ENCODE assay signal across 9 cellular contexts in genomic region chr7:76220185-76221057, GRCh38. TPM values are rescaled to one million over a fixed set of nuclear protein-coding genes. Genes with fewer than 3 reads are reported as not detected.
A peak's percentile ranks its signal among the peaks of the same experiment; 100 is the strongest.
DNase-seq lines count a peak whose midpoint lies in the region; ATAC-seq and TF ChIP-seq lines count a peak whose summit lies in the region.
"Had no signal": no experiment of that assay in that cellular context is flagged by ENCODE, and none has a peak within 500 bp of the region (broad histone marks: within the 10 kb centered on the region; RNA-seq: fewer than 3 reads in every experiment).

No MANE protein-coding gene starts in this region.

- H3K4me3 ChIP-seq in mesenchymal stem cell (ENCODE audit: insufficient read depth in 1 of 2, low read depth in 1 of 2, low read length in 2 of 2) (no peak overlapping the region), testis (no peak overlapping the region)
- H3K4me3 ChIP-seq: SK-N-MC had no signal

- no peak overlapping the region for H2BK120ac ChIP-seq in mesenchymal stem cell (ENCODE audit: low read depth, low read length)

- no peak overlapping the region for H2BK5ac ChIP-seq in mesenchymal stem cell (ENCODE audit: low read depth, low read length, poor library complexity, severe bottlenecking)

- H3K36me3 ChIP-seq in mesenchymal stem cell (ENCODE audit: control insufficient read depth in 1 of 2, insufficient read depth in 2 of 2, low read depth in 1 of 2, low read length in 2 of 2) (no peaks in the 10 kb centered on the region), testis (ENCODE audit: low read depth, missing control alignments) (no peaks in the 10 kb centered on the region)

- H3K4me1 ChIP-seq in mesenchymal stem cell (ENCODE audit: control insufficient read depth, insufficient read depth, low read depth, low read length) (peaks cover 10% of the 10 kb centered on the region), testis (no peaks in the 10 kb centered on the region)

- H3K9me3 ChIP-seq in mesenchymal stem cell (ENCODE audit: control insufficient read depth, low read length): no peaks in the 10 kb centered on the region
- H3K9me3 ChIP-seq in testis: no peaks in the 10 kb centered on the region

- peak overlapping the region; percentile 32 for H2BK15ac ChIP-seq in mesenchymal stem cell (ENCODE audit: low read depth, poor library complexity, severe bottlenecking)

- H2AK5ac ChIP-seq in mesenchymal stem cell (ENCODE audit: low read length, severe bottlenecking): no peak overlapping the region

- no peak for TF ChIP-seq CTCF in testis (IDR thresholded peaks at IDR 0.05)

- no peak overlapping the region for H4K91ac ChIP-seq in mesenchymal stem cell (ENCODE audit: low read length)

- no peak overlapping the region for H2AFZ ChIP-seq in mesenchymal stem cell (ENCODE audit: low read depth, low read length)

- WGBS in mesenchymal stem cell: 47% methylated on average over 16 of the region's 16 CpGs
- WGBS in testis, 2 donors: 31 to 50% methylated on average over 11 to 16 of the region's 16 CpGs

- H2BK12ac ChIP-seq in mesenchymal stem cell (ENCODE audit: low read length in 2 of 2): no peak overlapping the region

- no peak for TF ChIP-seq POLR2A in testis (IDR thresholded peaks at IDR 0.05)

- H3K23ac ChIP-seq in mesenchymal stem cell (ENCODE audit: low read length in 2 of 2): no peak overlapping the region

- H3K4ac ChIP-seq in mesenchymal stem cell (ENCODE audit: low read depth in 1 of 2, low read length in 2 of 2): no peak overlapping the region

- H3K9ac ChIP-seq in mesenchymal stem cell (ENCODE audit: low read length): no peak overlapping the region

- intact Hi-C loops in testis (cut with DNase I; ENCODE audit: low total_unique reads): no loop called here

- H3K27me3 ChIP-seq in mesenchymal stem cell (ENCODE audit: control insufficient read depth in 1 of 2, insufficient read depth in 1 of 2, low read length in 2 of 2) (peaks cover 45 to 61% of the 10 kb centered on the region in 2 experiments), testis (no peaks in the 10 kb centered on the region)

- no peak overlapping the region for H3K18ac ChIP-seq in mesenchymal stem cell (ENCODE audit: low read depth in 1 of 2, low read length in 2 of 2)

- ATAC-seq in HG03378 (IDR thresholded peaks at IDR 0.05; ENCODE audit: unreplicated experiment) (no peak), GM21515 (IDR thresholded peaks at IDR 0.05; ENCODE audit: unreplicated experiment) (no peak)

- no peak overlapping the region for H3K14ac ChIP-seq in mesenchymal stem cell (ENCODE audit: low read length in 2 of 2)

- peak overlapping the region; percentile 2 for H3K27ac ChIP-seq in caudate nucleus (ENCODE audit: low read depth, low read length)
- H3K27ac ChIP-seq in mesenchymal stem cell (ENCODE audit: low read length, poor library complexity, severe bottlenecking): peak overlapping the region; percentile 40
- no peak overlapping the region for H3K27ac ChIP-seq in testis
- H3K27ac ChIP-seq: SK-N-MC had no signal

- no peaks in the 10 kb centered on the region for H3K79me1 ChIP-seq in mesenchymal stem cell (replicated peaks; ENCODE audit: low read length, poor library complexity, severe bottlenecking)

- H4K8ac ChIP-seq in mesenchymal stem cell (ENCODE audit: low read length): peak overlapping the region; percentile 39

- DNase-seq in COLO829 (ENCODE audit: low spot score): peak; percentile 31
- peak; percentile 19 to 26 for DNase-seq in Kasumi-1 (lab: John Stamatoyannopoulos, UW)
- peak in 25 of 61 donors; percentile 5 to 51 (median 22) for DNase-seq in caudate nucleus (lab: John Stamatoyannopoulos, UW)
- DNase-seq in mesenchymal stem cell: peak; percentile 58
- no peak for DNase-seq in testis
- DNase-seq in activated CD4-positive, alpha-beta T cell treated with anti-CD3 and anti-CD28 coated beads, Interleukin-2, amount 50 U/mL, for 48 hours: no peak

- peak overlapping the region; percentile 18 for H3K4me2 ChIP-seq in mesenchymal stem cell (ENCODE audit: low read length, poor library complexity, severe bottlenecking)

RNA-seq across cellular contexts. Expression of gene SRRM3, which starts 18.7 kb away (rescaled TPM):
- 4.0 TPM for polyA plus RNA-seq in mesenchymal stem cell (2013, experiment 1 of 2)
- polyA plus RNA-seq in mesenchymal stem cell (2013, experiment 2 of 2): 4.1 TPM
- total RNA-seq in testis: 1 to 10 TPM; 7.8 to 8.4 TPM
- polyA plus RNA-seq in testis (ENCODE audit: insufficient read depth, low read depth, low replicate concordance): 8.3 TPM

Comparison
In these comparisons a context has a peak if more than half of its experiments do, and no peak if none do; other contexts are left out.
1. DNase-seq: peak in COLO829 (single experiment), Kasumi-1 (2 of 2) and mesenchymal stem cell (single experiment); none in testis (single experiment) and activated CD4-positive, alpha-beta T cell treated with anti-CD3 and anti-CD28 coated beads, Interleukin-2, amount 50 U/mL, for 48 hours (0 of 2).
2. H3K27ac ChIP-seq: peak in caudate nucleus (single experiment) and mesenchymal stem cell (single experiment); none in testis (0 of 2).